8 cellular contexts compared by ENCODE assay signal in genomic region chr11:35618497-35619029, GRCh38. TPM values are rescaled to one million over a fixed set of nuclear protein-coding genes. Genes with fewer than 3 reads are reported as not detected.
DNase-seq lines count a peak whose midpoint lies in the region; ATAC-seq and TF ChIP-seq lines count a peak whose summit lies in the region.

No MANE protein-coding gene starts in this region.

- H3K9me3 ChIP-seq in HUES64 (ENCODE audit: insufficient read depth, low read depth, low read length) (no peaks in the 10 kb centered on the region), tibial artery (no peaks in the 10 kb centered on the region)

- peak overlapping the region; percentile 80 for H3K9ac ChIP-seq in HUES64 (ENCODE audit: low read depth, low read length)

- H3K4me3 ChIP-seq in HUES64 (ENCODE audit: low read length) (peak overlapping the region; percentile 71), brain microvascular endothelial cell (ENCODE audit: low read depth, low read length) (peak overlapping the region; percentile 81), tibial artery (peak overlapping the region; percentile 57 to 70)

- H3K4me1 ChIP-seq in HUES64 (ENCODE audit: insufficient read depth, low read length) (peaks cover 47% of the 10 kb centered on the region), tibial artery (peaks cover 0 to 36% (median 24%) of the 10 kb centered on the region in 4 donors)

- intact Hi-C loops in left colon (cut with DNase I, micrococcal nuclease) (loop anchor here in 1 of 2 donors (5.0 to 10.0 kb wide), 3 partner anchors 204 to 649 kb away; no protein-coding TSS in a partner anchor), tibial artery (cut with DNase I; ENCODE audit: low total_unique reads) (loop anchor here (5.0 to 10.0 kb wide), 5 partner anchors 44 to 866 kb away; partner anchors contain the start of gene TRIM44)

- ATAC-seq in GM21447 (IDR thresholded peaks at IDR 0.05; ENCODE audit: unreplicated experiment) (peak; percentile 42), left colon (peak; percentile 49)

- peak overlapping the region; percentile 22; the same call in 1 of the 2 replicates for H3K27ac ChIP-seq in HUES64 (ENCODE audit: low read depth, low read length)
- peak overlapping the region; percentile 87 for H3K27ac ChIP-seq in brain microvascular endothelial cell
- H3K27ac ChIP-seq in tibial artery = peak overlapping the region; percentile 48 to 60

- under 1% methylated on average over 79 of the region's 79 CpGs for WGBS in HUES64

- TF ChIP-seq CTCF in GM12873 (IDR thresholded peaks at IDR 0.05; ENCODE audit: insufficient read depth, low read depth, low read length, missing control alignments) (peak; percentile 22), brain microvascular endothelial cell (IDR thresholded peaks at IDR 0.05; ENCODE audit: low read depth, low read length, missing control alignments) (no peak), tibial artery (IDR thresholded peaks at IDR 0.05) (no peak)

- H3K27me3 ChIP-seq in HUES64 (ENCODE audit: insufficient read depth, low read length) (peaks cover 34% of the 10 kb centered on the region), brain microvascular endothelial cell (replicated peaks) (no peaks in the 10 kb centered on the region), tibial artery (peaks cover 0 to 33% of the 10 kb centered on the region in 2 donors)

- no peak for DNase-seq in brain microvascular endothelial cell
- DNase-seq in left colon = peak in 1 of 2 donors; percentile 13
- no peak for DNase-seq in tibial artery
- no peak for DNase-seq in NK-92 treated with Interleukin-12 subunit alpha and Interleukin-12 subunit beta, amount 100 ng/mL, for 24 hours (lab: John Stamatoyannopoulos, UW)
- DNase-seq in mesenteric fat pad (ENCODE audit: low spot score) = no peak

- peaks cover 8% of the 10 kb centered on the region; the same call in 1 of the 2 replicates for H3K36me3 ChIP-seq in HUES64 (ENCODE audit: insufficient read depth, low read length)
- no peaks in the 10 kb centered on the region for H3K36me3 ChIP-seq in brain microvascular endothelial cell (replicated peaks)
- no peaks in the 10 kb centered on the region for H3K36me3 ChIP-seq in tibial artery

- in situ Hi-C loops in brain microvascular endothelial cell (cut with HindIII; ENCODE audit: low pct_ligation_motif_present, low sequenced_read_pairs) = loop anchor here (25.0 kb wide), 1 partner anchor 644 kb away; no protein-coding TSS in a partner anchor

RNA-seq across cellular contexts. Expression of gene FJX1, which starts 0.3 kb away (rescaled TPM):
- polyA plus RNA-seq in HUES64 (2013, experiment 1 of 2) = 11.3 TPM
- polyA plus RNA-seq in HUES64 (2013, experiment 2 of 2) = 12.2 TPM
- total RNA-seq in left colon (under 1 TPM in 1 of 2 donors, not detected in 1; 0.50 TPM), mesenteric fat pad (28.8 TPM)

RNA-seq across cellular contexts. Expression of gene TRIM44, which starts 44.0 kb away (rescaled TPM):
- 16.0 TPM for polyA plus RNA-seq in HUES64 (2013, experiment 1 of 2)
- polyA plus RNA-seq in HUES64 (2013, experiment 2 of 2) = 28.7 TPM
- total RNA-seq in left colon (10 to 100 TPM; 45.7 to 49.4 TPM), mesenteric fat pad (74.0 TPM)

Comparison
In these comparisons a context has a peak if more than half of its experiments do, and no peak if none do; other contexts are left out.
1. H3K27ac ChIP-seq: peak in every context shown above with its lines; median percentile 87 in brain microvascular endothelial cell; 54 in tibial artery; 22 in HUES64.
2. RNA of gene FJX1, which starts 0.3 kb away (total RNA-seq): 28.8 TPM in mesenteric fat pad (single experiment); 0.50 TPM in left colon; every median in the first group is over 10 times any median in the second.
3. Peak in every context shown above with its lines, with median percentiles within 50 percentile points of each other: H3K4me3 ChIP-seq.